ENCODE assay signal across 1 cellular context in the genomic region with DNA sequence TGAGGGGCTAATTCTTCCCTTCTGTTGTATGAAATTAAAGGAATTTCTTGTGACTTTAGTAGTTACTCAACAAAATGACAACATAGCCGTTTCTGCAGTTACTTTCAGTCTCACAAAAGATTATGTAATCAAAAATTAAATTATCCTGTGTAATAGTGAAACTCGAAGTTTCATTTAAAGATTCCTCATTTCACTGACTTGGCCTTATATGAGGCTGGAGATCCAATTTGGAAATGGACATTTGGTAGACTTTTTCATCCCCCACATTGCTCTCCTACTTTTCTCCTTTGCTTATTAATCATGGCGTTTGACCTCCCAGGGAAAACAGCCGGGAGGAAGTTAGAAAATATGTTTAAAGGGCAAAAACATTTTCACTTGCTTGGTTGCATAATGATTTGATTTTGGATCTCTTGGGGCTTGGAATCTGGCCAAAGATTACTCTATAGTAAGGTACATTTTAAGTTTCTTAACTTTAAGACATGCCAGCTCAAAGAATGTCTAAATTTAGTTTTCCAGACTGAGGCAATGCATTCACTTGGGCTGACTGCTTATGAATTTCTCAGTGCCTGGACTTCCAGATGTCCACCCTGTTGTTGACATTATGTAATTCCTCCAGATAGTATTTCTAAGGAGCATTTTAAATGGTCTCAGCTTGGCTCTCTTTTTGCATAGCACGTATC.
TF ChIP-seq lines count a peak whose summit lies in the region.

No MANE protein-coding gene starts in this region.

TF ChIP-seq in HepG2, 621 proteins besides CTCF, POLR2A, EP300 and RAD21 (continued from another document):
- TF ChIP-seq, protein P1, sequence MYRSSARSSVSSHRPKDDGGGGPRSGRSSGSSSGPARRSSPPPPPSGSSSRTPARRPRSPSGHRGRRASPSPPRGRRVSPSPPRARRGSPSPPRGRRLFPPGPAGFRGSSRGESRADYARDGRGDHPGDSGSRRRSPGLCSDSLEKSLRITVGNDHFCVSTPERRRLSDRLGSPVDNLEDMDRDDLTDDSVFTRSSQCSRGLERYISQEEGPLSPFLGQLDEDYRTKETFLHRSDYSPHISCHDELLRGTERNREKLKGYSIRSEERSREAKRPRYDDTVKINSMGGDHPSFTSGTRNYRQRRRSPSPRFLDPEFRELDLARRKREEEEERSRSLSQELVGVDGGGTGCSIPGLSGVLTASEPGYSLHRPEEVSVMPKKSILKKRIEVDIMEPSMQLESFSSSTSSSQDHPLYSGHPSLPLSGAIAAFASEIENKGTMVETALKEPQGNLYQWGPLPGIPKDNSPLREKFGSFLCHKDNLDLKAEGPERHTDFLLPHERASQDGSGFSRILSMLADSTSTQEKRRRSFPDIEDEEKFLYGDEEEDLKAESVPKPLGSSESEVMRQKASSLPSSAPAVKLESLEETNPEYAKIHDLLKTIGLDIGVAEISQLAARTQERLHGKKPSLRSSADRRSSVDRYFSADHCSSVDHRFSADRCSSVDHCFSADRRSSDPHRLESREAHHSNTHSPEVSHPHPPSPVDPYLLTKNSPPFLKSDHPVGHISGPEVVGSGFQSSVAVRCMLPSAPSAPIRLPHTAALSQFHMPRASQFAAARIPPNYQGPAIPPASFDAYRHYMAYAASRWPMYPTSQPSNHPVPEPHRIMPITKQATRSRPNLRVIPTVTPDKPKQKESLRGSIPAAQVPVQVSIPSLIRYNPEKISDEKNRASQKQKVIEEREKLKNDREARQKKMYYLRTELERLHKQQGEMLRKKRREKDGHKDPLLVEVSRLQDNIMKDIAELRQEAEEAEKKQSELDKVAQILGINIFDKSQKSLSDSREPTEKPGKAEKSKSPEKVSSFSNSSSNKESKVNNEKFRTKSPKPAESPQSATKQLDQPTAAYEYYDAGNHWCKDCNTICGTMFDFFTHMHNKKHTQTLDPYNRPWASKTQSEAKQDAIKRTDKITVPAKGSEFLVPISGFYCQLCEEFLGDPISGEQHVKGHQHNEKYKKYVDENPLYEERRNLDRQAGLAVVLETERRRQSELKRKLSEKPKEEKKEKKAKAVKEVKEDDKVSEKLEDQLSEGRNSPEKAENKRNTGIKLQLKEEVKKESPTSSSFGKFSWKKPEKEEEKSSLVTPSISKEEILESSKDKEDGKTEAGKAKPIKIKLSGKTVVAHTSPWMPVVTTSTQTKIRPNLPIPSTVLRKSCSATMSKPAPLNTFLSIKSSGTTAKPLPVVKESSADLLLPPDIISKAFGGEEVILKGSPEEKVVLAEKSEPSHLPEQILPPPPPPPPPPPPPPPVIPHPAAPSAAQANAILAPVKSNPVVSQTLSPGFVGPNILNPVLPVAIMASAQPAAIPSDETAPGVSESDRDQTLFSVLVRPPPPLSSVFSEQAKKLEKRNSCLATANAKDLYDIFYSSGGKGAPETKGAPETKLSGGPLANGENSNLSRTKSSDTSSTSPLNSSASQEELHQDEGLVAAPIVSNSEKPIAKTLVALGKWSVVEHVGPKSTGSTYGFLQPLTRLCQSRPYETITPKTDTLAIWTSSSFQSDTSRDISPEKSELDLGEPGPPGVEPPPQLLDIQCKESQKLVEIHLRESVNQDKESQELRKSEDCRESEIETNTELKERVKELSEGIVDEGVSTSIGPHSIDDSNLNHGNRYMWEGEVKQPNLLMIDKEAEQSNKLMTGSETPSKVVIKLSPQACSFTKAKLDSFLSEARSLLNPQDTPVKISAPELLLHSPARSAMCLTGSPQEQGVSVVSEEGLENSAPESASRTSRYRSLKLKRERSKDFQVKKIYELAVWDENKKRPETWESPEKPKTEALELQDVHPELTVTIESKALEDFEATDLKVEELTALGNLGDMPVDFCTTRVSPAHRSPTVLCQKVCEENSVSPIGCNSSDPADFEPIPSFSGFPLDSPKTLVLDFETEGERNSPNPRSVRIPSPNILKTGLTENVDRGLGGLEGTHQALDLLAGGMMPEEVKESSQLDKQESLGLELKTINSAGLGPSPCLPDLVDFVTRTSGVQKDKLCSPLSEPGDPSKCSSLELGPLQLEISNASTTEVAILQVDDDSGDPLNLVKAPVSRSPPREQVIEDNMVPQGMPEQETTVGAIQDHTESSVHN (CRISPR knock-in tag; IDR thresholded peaks at IDR 0.05): no peak
- TF ChIP-seq, protein P2, sequence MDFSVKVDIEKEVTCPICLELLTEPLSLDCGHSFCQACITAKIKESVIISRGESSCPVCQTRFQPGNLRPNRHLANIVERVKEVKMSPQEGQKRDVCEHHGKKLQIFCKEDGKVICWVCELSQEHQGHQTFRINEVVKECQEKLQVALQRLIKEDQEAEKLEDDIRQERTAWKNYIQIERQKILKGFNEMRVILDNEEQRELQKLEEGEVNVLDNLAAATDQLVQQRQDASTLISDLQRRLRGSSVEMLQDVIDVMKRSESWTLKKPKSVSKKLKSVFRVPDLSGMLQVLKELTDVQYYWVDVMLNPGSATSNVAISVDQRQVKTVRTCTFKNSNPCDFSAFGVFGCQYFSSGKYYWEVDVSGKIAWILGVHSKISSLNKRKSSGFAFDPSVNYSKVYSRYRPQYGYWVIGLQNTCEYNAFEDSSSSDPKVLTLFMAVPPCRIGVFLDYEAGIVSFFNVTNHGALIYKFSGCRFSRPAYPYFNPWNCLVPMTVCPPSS (IDR thresholded peaks at IDR 0.05): no peak
- TF ChIP-seq ZBTB1 (CRISPR knock-in tag; IDR thresholded peaks at IDR 0.05; ENCODE audit: borderline replicate concordance) (no peak), ZNF512 (CRISPR knock-in tag; IDR thresholded peaks at IDR 0.05) (no peak), SMARCC2 (IDR thresholded peaks at IDR 0.05) (no peak), SCMH1 (CRISPR knock-in tag; IDR thresholded peaks at IDR 0.05; ENCODE audit: borderline replicate concordance) (no peak)
- TF ChIP-seq, protein P3, sequence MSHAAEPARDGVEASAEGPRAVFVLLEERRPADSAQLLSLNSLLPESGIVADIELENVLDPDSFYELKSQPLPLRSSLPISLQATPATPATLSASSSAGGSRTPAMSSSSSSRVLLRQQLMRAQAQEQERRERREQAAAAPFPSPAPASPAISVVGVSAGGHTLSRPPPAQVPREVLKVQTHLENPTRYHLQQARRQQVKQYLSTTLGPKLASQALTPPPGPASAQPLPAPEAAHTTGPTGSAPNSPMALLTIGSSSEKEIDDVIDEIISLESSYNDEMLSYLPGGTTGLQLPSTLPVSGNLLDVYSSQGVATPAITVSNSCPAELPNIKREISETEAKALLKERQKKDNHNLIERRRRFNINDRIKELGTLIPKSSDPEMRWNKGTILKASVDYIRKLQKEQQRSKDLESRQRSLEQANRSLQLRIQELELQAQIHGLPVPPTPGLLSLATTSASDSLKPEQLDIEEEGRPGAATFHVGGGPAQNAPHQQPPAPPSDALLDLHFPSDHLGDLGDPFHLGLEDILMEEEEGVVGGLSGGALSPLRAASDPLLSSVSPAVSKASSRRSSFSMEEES (CRISPR knock-in tag; IDR thresholded peaks at IDR 0.05): no peak
